Comparison of ENCODE assay signal across 22 cellular contexts in genomic region chr17:75703591-75703990, GRCh38.
"Had no signal": no experiment of that assay in that cellular context is flagged by ENCODE, and none has a peak within 500 bp of the region (broad histone marks: within the 10 kb centered on the region; RNA-seq: fewer than 3 reads in every experiment).

No MANE protein-coding gene starts in this region.

- H3K27ac ChIP-seq: brain microvascular endothelial cell, left lung, ovary, psoas muscle, thoracic aorta, upper lobe of right lung, WERI-Rb-1 had no signal

- FAIRE-seq: frontal cortex, kidney had no signal

- H3K9me3 ChIP-seq: left lung, ovary, psoas muscle, stomach, thoracic aorta, upper lobe of right lung had no signal

- ATAC-seq: activated T-cell treated with anti-CD3 and anti-CD28 coated beads, Interleukin-2, amount 50 U/mL, for 72 hours; effector memory CD8-positive, alpha-beta T cell; left lung; naive thymus-derived CD4-positive, alpha-beta T cell; psoas muscle; sciatic nerve; stimulated activated effector memory CD8-positive, alpha-beta T cell treated with anti-CD3 and anti-CD28 coated beads, Interleukin-12 subunit alpha, Interleukin-12 subunit beta, amount 100 ng/mL, for 72 hours; upper lobe of right lung had no signal

- H3K27me3 ChIP-seq: brain microvascular endothelial cell, left lung, ovary, stomach, upper lobe of right lung had no signal

- H3K4me3 ChIP-seq: left lung, ovary, psoas muscle, smooth muscle cell, stomach, thoracic aorta, upper lobe of right lung had no signal

- DNase-seq: activated CD4-positive, alpha-beta T cell treated with anti-CD3 and anti-CD28 coated beads for 1 hour; activated effector memory CD4-positive, alpha-beta T cell treated with anti-CD3 and anti-CD28 coated beads, Interleukin-2, amount 50 U/mL, for 16 hours; activated naive CD4-positive, alpha-beta T cell treated with anti-CD3 and anti-CD28 coated beads, Interleukin-2, amount 50 U/mL, for 16 hours; activated T-cell treated with anti-CD3 and anti-CD28 coated beads, Interleukin-2, amount 50 U/mL, for 72 hours; aorta; brain microvascular endothelial cell; effector memory CD8-positive, alpha-beta T cell; head of caudate nucleus; kidney; naive thymus-derived CD4-positive, alpha-beta T cell; ovary; psoas muscle; stimulated activated CD4-positive, alpha-beta T cell treated with anti-CD3 and anti-CD28 coated beads, Interleukin-4, amount 100 ng/mL, for 24 hours; stomach; upper lobe of right lung; WERI-Rb-1 had no signal

- H3K36me3 ChIP-seq: ovary had no signal
